In genomic region chr4:10737335-10737734, GRCh38 we compare ENCODE assay signal across 22 cellular contexts. TPM values are rescaled to one million over a fixed set of nuclear protein-coding genes. Genes with fewer than 3 reads are reported as not detected.
DNase-seq lines count a peak whose midpoint lies in the region; ATAC-seq, FAIRE-seq and TF ChIP-seq lines count a peak whose summit lies in the region.
"Had no signal": no experiment of that assay in that cellular context is flagged by ENCODE, and none has a peak within 500 bp of the region (broad histone marks: within the 10 kb centered on the region; RNA-seq: fewer than 3 reads in every experiment).

No MANE protein-coding gene starts in this region.

- H3K4me3 ChIP-seq in bronchial epithelial cell (ENCODE audit: low read depth, low read length) (no peak overlapping the region), skeletal muscle cell (ENCODE audit: low read depth, low read length) (no peak overlapping the region)
- H3K4me3 ChIP-seq: thoracic aorta had no signal

- no peaks in the 10 kb centered on the region for H3K27me3 ChIP-seq in bronchial epithelial cell (ENCODE audit: control insufficient read depth, insufficient read depth, low read length)

- FAIRE-seq in bronchial epithelial cell (lab: Jason Lieb, UNC): no peak
- FAIRE-seq: H54, islet of Langerhans, small intestine had no signal

- DNase-seq in DMS 273 (lab: John Stamatoyannopoulos, UW; ENCODE audit: unreplicated experiment): peak; percentile 15
- DNase-seq in DMS 273 treated with DMSO at 0.1 percent for 48 hours (lab: John Stamatoyannopoulos, UW): no peak
- DNase-seq in M059J (ENCODE audit: low read depth): peak; percentile 79
- peak; percentile 14 for DNase-seq in bronchial epithelial cell (ENCODE audit: low read depth)
- DNase-seq in skeletal muscle cell (ENCODE audit: low read depth): peak; percentile 80
- no peak for DNase-seq in AG20443 (ENCODE audit: low spot score)
- DNase-seq in cerebellum (ENCODE audit: low spot score): no peak
- DNase-seq: activated CD8-positive, alpha-beta T cell treated with anti-CD3 and anti-CD28 coated beads for 36 hours; activated T-cell treated with anti-CD3 and anti-CD28 coated beads, Interleukin-2, amount 50 U/mL, for 4 hours; MM.1S; naive thymus-derived CD4-positive, alpha-beta T cell; NCI-H1694 treated with DMSO at 0.1 percent for 48 hours; NCI-H510A; small intestine; stimulated activated CD4-positive, alpha-beta T cell treated with anti-CD3 and anti-CD28 coated beads, Interleukin-4, amount 100 ng/mL, for 1 hour had no signal

- ATAC-seq in GM19455 (IDR thresholded peaks at IDR 0.05; ENCODE audit: unreplicated experiment): no peak
- ATAC-seq: activated CD8-positive, alpha-beta T cell treated with anti-CD3 and anti-CD28 coated beads for 36 hours; activated T-cell treated with anti-CD3 and anti-CD28 coated beads, Interleukin-2, amount 50 U/mL, for 4 hours; naive thymus-derived CD4-positive, alpha-beta T cell; Right ventricle myocardium inferior had no signal

- no peaks in the 10 kb centered on the region for H3K36me3 ChIP-seq in bronchial epithelial cell (ENCODE audit: control insufficient read depth, insufficient read depth, low read length)
- H3K36me3 ChIP-seq: thoracic aorta had no signal

- TF ChIP-seq CTCF in bronchial epithelial cell (IDR thresholded peaks at IDR 0.05; ENCODE audit: insufficient read depth, low read length, severe bottlenecking): no peak

RNA-seq across cellular contexts. Expression of gene CLNK, which starts 52.8 kb away (rescaled TPM):
- not detected in 2 replicates for total RNA-seq in M059J (2014; rRNA removed; shearing (Covaris generic))
- total RNA-seq in bronchial epithelial cell (not detected in 2 replicates), cerebellum (not detected)
- total RNA-seq: cardiac septum, lung microvascular endothelial cell, Right ventricle myocardium inferior, thoracic aorta had no signal

Comparison
In these comparisons a context has a peak if more than half of its experiments do, and no peak if none do; other contexts are left out.
1. DNase-seq: peak in DMS 273 (single experiment), M059J (single experiment), bronchial epithelial cell (single experiment) and skeletal muscle cell (single experiment); none in DMS 273 treated with DMSO at 0.1 percent for 48 hours (single experiment), AG20443 (single experiment) and cerebellum (single experiment).